8 cellular contexts compared by ENCODE assay signal in genomic region chr7:44999245-45000095, GRCh38. TPM values are rescaled to one million over a fixed set of nuclear protein-coding genes. Genes with fewer than 3 reads are reported as not detected.
DNase-seq lines count a peak whose midpoint lies in the region; ATAC-seq and TF ChIP-seq lines count a peak whose summit lies in the region.

No MANE protein-coding gene starts in this region.

- peaks cover 0 to 18% of the 10 kb centered on the region in 2 donors for H3K4me1 ChIP-seq in ascending aorta
- H3K4me1 ChIP-seq in right cardiac atrium (ENCODE audit: control insufficient read depth, insufficient read depth, low read length) = peaks cover 7% of the 10 kb centered on the region
- peaks cover 0 to 15% of the 10 kb centered on the region in 2 donors for H3K4me1 ChIP-seq in uterus

- peak overlapping the region; percentile 78 to 96 for H3K27ac ChIP-seq in ascending aorta
- peak overlapping the region; percentile 81 for H3K27ac ChIP-seq in right cardiac atrium (ENCODE audit: low read length)
- H3K27ac ChIP-seq in uterus = peak overlapping the region; percentile 84 to 92

- intact Hi-C loops in ascending aorta (cut with DNase I) = loop anchor here (1.0 to 2.0 kb wide), 7 partner anchors 13 to 393 kb away; partner anchors contain the start of genes H2AZ2, NACAD, OGDH and PURB
- intact Hi-C loops in right cardiac atrium (cut with DNase I) = no loop called here
- intact Hi-C loops in uterus (cut with DNase I; ENCODE audit: low total_unique reads) = no loop called here

- ATAC-seq in GM18499 (IDR thresholded peaks at IDR 0.05; ENCODE audit: insufficient read depth, unreplicated experiment) (peak; percentile 29), HG02938 (IDR thresholded peaks at IDR 0.05; ENCODE audit: unreplicated experiment) (peak; percentile 79), right cardiac atrium (peak; percentile 96 to 98)

- peak in 1 of 3 experiments; percentile 26 for TF ChIP-seq CTCF in ascending aorta (IDR thresholded peaks at IDR 0.05)
- TF ChIP-seq CTCF in uterus (IDR thresholded peaks at IDR 0.05) = peak in 1 of 4 experiments; percentile 19

- peak; percentile 26 to 47 for TF ChIP-seq POLR2A in uterus (IDR thresholded peaks at IDR 0.05)

- H3K36me3 ChIP-seq in ascending aorta = no peaks in the 10 kb centered on the region
- no peaks in the 10 kb centered on the region for H3K36me3 ChIP-seq in uterus

- no peaks in the 10 kb centered on the region for H3K27me3 ChIP-seq in ascending aorta
- H3K27me3 ChIP-seq in right cardiac atrium (ENCODE audit: control insufficient read depth, insufficient read depth) = no peaks in the 10 kb centered on the region
- H3K27me3 ChIP-seq in uterus = no peaks in the 10 kb centered on the region

- under 1% methylated on average over 66 of the region's 66 CpGs for WGBS in right cardiac atrium

- H3K4me3 ChIP-seq in ascending aorta (peak overlapping the region; percentile 87 to 96), right cardiac atrium (ENCODE audit: low read length) (peak overlapping the region; percentile 92), uterus (peak overlapping the region; percentile 35 to 73)

- H3K9me3 ChIP-seq in ascending aorta (no peaks in the 10 kb centered on the region), right cardiac atrium (ENCODE audit: control insufficient read depth, low read length) (no peaks in the 10 kb centered on the region), uterus (no peaks in the 10 kb centered on the region)

- DNase-seq in NCI-H187 (lab: John Stamatoyannopoulos, UW) (peak; percentile 85 to 99), T-helper 2 cell (peak; percentile 96 to 99 (median 99)), ascending aorta (ENCODE audit: low spot score in 2 of 2) (peak; percentile 98 to 100), right cardiac atrium (peak; percentile 99 to 100 (median 100)), pulmonary artery endothelial cell (ENCODE audit: low read depth, low spot score) (peak; percentile 96), uterus (peak; percentile 100)

RNA-seq across cellular contexts. Expression of gene CCM2, which starts 0.5 kb away (rescaled TPM):
- total RNA-seq in ascending aorta (61.5 TPM), right cardiac atrium (10 to 100 TPM; 26.4 to 37.0 (median 32.4) TPM), pulmonary artery endothelial cell (74.8 and 81.1 TPM in 2 replicates), uterus (10 to 100 TPM in 3 of 4 donors, 1 to 10 TPM in 1; 7.6 to 70.2 (median 33.6) TPM)
- polyA plus RNA-seq in right cardiac atrium = 32.8 TPM

RNA-seq across cellular contexts. Expression of gene MYO1G, which starts 20.7 kb away (rescaled TPM):
- total RNA-seq in ascending aorta (5.9 TPM), right cardiac atrium (1 to 10 TPM in 3 of 4 donors, under 1 TPM in 1; 0.91 to 3.0 (median 2.2) TPM), pulmonary artery endothelial cell (0.11 and 0.13 TPM in 2 replicates), uterus (1 to 10 TPM in 3 of 4 donors, under 1 TPM in 1; 0.59 to 3.1 (median 1.2) TPM)
- polyA plus RNA-seq in right cardiac atrium = 0.70 TPM

Comparison
In these comparisons a context has a peak if more than half of its experiments do, and no peak if none do; other contexts are left out.
1. Peak in every context shown above with its lines: DNase-seq, ATAC-seq, H3K4me3 ChIP-seq and H3K27ac ChIP-seq.
2. ATAC-seq: peak in every context shown above with its lines; median percentile 97 in right cardiac atrium; 79 in HG02938; 29 in GM18499.